ENCODE assay signal across 8 cellular contexts in the genomic region with DNA sequence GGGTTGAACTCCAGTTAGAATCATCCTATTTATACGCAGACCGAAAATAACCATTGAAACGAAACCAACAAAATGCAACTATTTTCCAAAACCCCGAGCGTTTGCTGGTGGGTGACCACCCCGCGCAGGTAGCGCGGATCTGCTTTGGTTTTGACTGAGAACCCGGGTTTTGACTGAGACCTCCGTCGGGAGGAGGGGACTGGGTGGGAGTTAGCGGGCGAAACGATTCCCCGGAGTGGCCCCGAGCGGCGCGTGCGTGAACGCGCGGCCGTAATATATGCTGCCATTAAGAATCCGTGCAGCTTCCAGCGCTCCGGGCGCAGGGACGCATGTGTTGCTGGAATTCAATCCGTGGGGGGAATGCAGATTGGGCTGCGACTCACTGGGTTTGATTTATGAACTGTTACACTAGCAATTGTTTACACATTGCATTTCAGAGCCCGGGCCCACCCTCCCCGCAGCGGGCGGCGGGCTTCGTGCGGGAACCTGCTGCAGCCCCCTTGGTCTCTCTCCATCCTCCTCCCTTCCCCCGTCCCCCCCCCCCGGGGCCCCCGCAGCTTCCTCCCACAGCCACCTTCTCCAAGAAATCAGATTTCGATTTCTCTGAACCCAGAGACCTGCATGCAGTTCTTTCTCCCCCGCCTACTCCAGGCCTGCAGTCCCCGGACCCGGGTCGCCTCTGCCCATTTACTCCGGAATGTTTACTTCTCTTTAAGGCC. TPM values are rescaled to one million over a fixed set of nuclear protein-coding genes. Genes with fewer than 3 reads are reported as not detected.
DNase-seq lines count a peak whose midpoint lies in the region; ATAC-seq and TF ChIP-seq lines count a peak whose summit lies in the region.

No MANE protein-coding gene starts in this region.

- peaks cover 2 to 3% (median 3%) of the 10 kb centered on the region in 3 donors for H3K36me3 Mint-ChIP-seq in CD8-positive, alpha-beta memory T cell
- peaks cover 34% of the 10 kb centered on the region for H3K36me3 Mint-ChIP-seq in activated CD8-positive, alpha-beta T cell treated with anti-CD3 and anti-CD28 coated beads, Interleukin-2, amount 10 ng/mL, durations not matched to agents 7 days and 5 days (ENCODE audit: low read depth)

- peaks cover 0 to 45% (median 28%) of the 10 kb centered on the region in 5 donors for H3K9me3 Mint-ChIP-seq in CD8-positive, alpha-beta memory T cell
- peaks cover 7% of the 10 kb centered on the region for H3K9me3 Mint-ChIP-seq in activated CD8-positive, alpha-beta T cell treated with anti-CD3 and anti-CD28 coated beads, Interleukin-2, amount 10 ng/mL, durations not matched to agents 7 days and 5 days (ENCODE audit: insufficient read depth)

- peaks cover 85% of the 10 kb centered on the region for H3K27me3 ChIP-seq in CD8-positive, alpha-beta memory T cell (ENCODE audit: insufficient read depth, low read length, poor library complexity, severe bottlenecking)
- H3K27me3 ChIP-seq in left ventricle myocardium inferior (ENCODE audit: low read depth) = peaks cover 100% of the 10 kb centered on the region

- TF ChIP-seq CTCF in left ventricle myocardium inferior (IDR thresholded peaks at IDR 0.05; ENCODE audit: borderline replicate concordance) = no peak

- H3K27me3 Mint-ChIP-seq in CD8-positive, alpha-beta memory T cell = peaks cover 94 to 96% of the 10 kb centered on the region in 2 donors
- peaks cover 80% of the 10 kb centered on the region for H3K27me3 Mint-ChIP-seq in activated CD8-positive, alpha-beta T cell treated with anti-CD3 and anti-CD28 coated beads, Interleukin-2, amount 10 ng/mL, durations not matched to agents 7 days and 5 days (ENCODE audit: low read depth)

- H3K4me3 ChIP-seq in CD8-positive, alpha-beta memory T cell (ENCODE audit: low read length) = peak overlapping the region; percentile 74
- peak overlapping the region; percentile 74 for H3K4me3 ChIP-seq in left ventricle myocardium inferior

- no peak overlapping the region for H3K27ac ChIP-seq in CD8-positive, alpha-beta memory T cell (ENCODE audit: low read depth, low read length)
- peak overlapping the region; percentile 87 for H3K27ac ChIP-seq in left ventricle myocardium inferior (replicated peaks)

- ATAC-seq in activated CD8-positive, alpha-beta T cell treated with anti-CD3 and anti-CD28 coated beads, Interleukin-2, amount 10 ng/mL, durations not matched to agents 7 days and 5 days = peak; percentile 41
- ATAC-seq in sciatic nerve (peak; percentile 39), GM21381 (IDR thresholded peaks at IDR 0.05; ENCODE audit: unreplicated experiment) (no peak), GM21367 (IDR thresholded peaks at IDR 0.05; ENCODE audit: unreplicated experiment) (no peak)

- no peak for DNase-seq in CD8-positive, alpha-beta memory T cell
- DNase-seq in HuH-7 (ENCODE audit: low spot score) (peak; percentile 54), left ventricle myocardium inferior (no peak), sciatic nerve (ENCODE audit: low spot score) (no peak), MV-4-11 (lab: John Stamatoyannopoulos, UW) (no peak)
- DNase-seq in activated CD8-positive, alpha-beta T cell treated with anti-CD3 and anti-CD28 coated beads, Interleukin-2, amount 10 ng/mL, durations not matched to agents 7 days and 5 days = peak; percentile 48

- no peaks in the 10 kb centered on the region for H3K9me3 ChIP-seq in CD8-positive, alpha-beta memory T cell (ENCODE audit: low read length)
- H3K9me3 ChIP-seq in left ventricle myocardium inferior (replicated peaks) = no peaks in the 10 kb centered on the region

- POLR2A ChIA-PET in CD8-positive, alpha-beta memory T cell (lab: Charles Lee) = interaction anchor here (0.5 to 0.6 kb wide), 3 partner anchors 9 to 261 kb away, joined by 3 read pairs; no protein-coding TSS in a partner anchor
- POLR2A ChIA-PET in activated CD8-positive, alpha-beta T cell treated with anti-CD3 and anti-CD28 coated beads, Interleukin-2, amount 10 ng/mL, durations not matched to agents 7 days and 5 days (lab: Charles Lee) = interaction anchor here (0.6 to 1.3 kb wide), 2 partner anchors 10 to 13 kb away, joined by 3 read pairs; no protein-coding TSS in a partner anchor

- peak overlapping the region; percentile 84 to 95 (median 90) for H3K4me3 Mint-ChIP-seq in CD8-positive, alpha-beta memory T cell
- peak overlapping the region; percentile 87 for H3K4me3 Mint-ChIP-seq in activated CD8-positive, alpha-beta T cell treated with anti-CD3 and anti-CD28 coated beads, Interleukin-2, amount 10 ng/mL, durations not matched to agents 7 days and 5 days

- peaks cover 48 to 60% (median 60%) of the 10 kb centered on the region in 3 donors for H3K4me1 Mint-ChIP-seq in CD8-positive, alpha-beta memory T cell
- H3K4me1 Mint-ChIP-seq in activated CD8-positive, alpha-beta T cell treated with anti-CD3 and anti-CD28 coated beads, Interleukin-2, amount 10 ng/mL, durations not matched to agents 7 days and 5 days (ENCODE audit: low read depth) = peaks cover 72% of the 10 kb centered on the region

- H3K4me1 ChIP-seq in CD8-positive, alpha-beta memory T cell (ENCODE audit: insufficient read depth, low read length) = peaks cover 51% of the 10 kb centered on the region
- peaks cover 53% of the 10 kb centered on the region for H3K4me1 ChIP-seq in left ventricle myocardium inferior

- peak overlapping the region in 7 of 8 donors; percentile 17 to 75 (median 53) for H3K27ac Mint-ChIP-seq in CD8-positive, alpha-beta memory T cell
- H3K27ac Mint-ChIP-seq in activated CD8-positive, alpha-beta T cell treated with anti-CD3 and anti-CD28 coated beads, Interleukin-2, amount 10 ng/mL, durations not matched to agents 7 days and 5 days = peak overlapping the region; percentile 84

- intact Hi-C loops in left ventricle myocardium inferior (cut with micrococcal nuclease) = no loop called here
- intact Hi-C loops in sciatic nerve (cut with DNase I) = no loop called here

- no peaks in the 10 kb centered on the region for H3K36me3 ChIP-seq in CD8-positive, alpha-beta memory T cell (ENCODE audit: insufficient read depth, low read length)
- H3K36me3 ChIP-seq in left ventricle myocardium inferior = no peaks in the 10 kb centered on the region

- CTCF ChIA-PET in CD8-positive, alpha-beta memory T cell (lab: Charles Lee) = interaction anchor here (1.4 kb wide), 1 partner anchor 526 kb away, joined by 3 read pairs; no protein-coding TSS in a partner anchor
- CTCF ChIA-PET in activated CD8-positive, alpha-beta T cell treated with anti-CD3 and anti-CD28 coated beads, Interleukin-2, amount 10 ng/mL, durations not matched to agents 7 days and 5 days (lab: Charles Lee) = interaction anchor here (2.2 kb wide), 1 partner anchor 11 kb away, joined by 9 read pairs; a partner anchor contains a TSS

RNA-seq across cellular contexts. Expression of a gene that starts 9.9 kb away (rescaled TPM):
- under 1 TPM in 1 of 2 experiments, not detected in 1; 0.24 TPM for total RNA-seq in CD8-positive, alpha-beta memory T cell
- 0.61 TPM for polyA plus RNA-seq in CD8-positive, alpha-beta memory T cell
- 10 to 100 TPM; 13.3 to 15.3 TPM for total RNA-seq in activated CD8-positive, alpha-beta T cell treated with anti-CD3 and anti-CD28 coated beads, Interleukin-2, amount 10 ng/mL, durations not matched to agents 7 days and 5 days
- 8.8 TPM for total RNA-seq in left ventricle myocardium inferior
- total RNA-seq in sciatic nerve = 90.1 TPM

Comparison
In these comparisons a context has a peak if more than half of its experiments do, and no peak if none do; other contexts are left out.
1. DNase-seq: peak in HuH-7 (single experiment) and activated CD8-positive, alpha-beta T cell treated with anti-CD3 and anti-CD28 coated beads, Interleukin-2, amount 10 ng/mL, durations not matched to agents 7 days and 5 days (single experiment); none in CD8-positive, alpha-beta memory T cell (0 of 5), left ventricle myocardium inferior (single experiment), sciatic nerve (single experiment) and MV-4-11 (single experiment).
2. ATAC-seq: peak in activated CD8-positive, alpha-beta T cell treated with anti-CD3 and anti-CD28 coated beads, Interleukin-2, amount 10 ng/mL, durations not matched to agents 7 days and 5 days (single experiment) and sciatic nerve (single experiment); none in GM21381 (single experiment) and GM21367 (single experiment).